Comparison of ENCODE assay signal across 16 cellular contexts in genomic region chr9:99003308-99003707, GRCh38. TPM values are rescaled to one million over a fixed set of nuclear protein-coding genes. Genes with fewer than 3 reads are reported as not detected.
"Had no signal": no experiment of that assay in that cellular context is flagged by ENCODE, and none has a peak within 500 bp of the region (broad histone marks: within the 10 kb centered on the region; RNA-seq: fewer than 3 reads in every experiment).

No MANE protein-coding gene starts in this region.

- H3K4me3 Mint-ChIP-seq: activated naive CD4-positive, alpha-beta T cell treated with anti-CD3 and anti-CD28 coated beads, Interleukin-2, amount 10 ng/mL, durations not matched to agents 7 days and 5 days; dendritic cell treated with granulocyte-macrophage colony-stimulating factor and Interleukin-4, amounts not matched to agents 40 ng/mL and 50 ng/mL, for 4 days; neural crest cell; T-helper 17 cell had no signal

- H3K36me3 Mint-ChIP-seq: activated naive CD4-positive, alpha-beta T cell treated with anti-CD3 and anti-CD28 coated beads, Interleukin-2, amount 10 ng/mL, durations not matched to agents 7 days and 5 days had no signal

- ATAC-seq: mucosa of descending colon, T-helper 17 cell had no signal

- DNase-seq: activated CD4-positive, alpha-beta T cell treated with anti-CD3 and anti-CD28 coated beads for 48 hours; activated effector memory CD4-positive, alpha-beta T cell treated with anti-CD3 and anti-CD28 coated beads, Interleukin-2, amount 50 U/mL, for 16 hours; activated naive CD4-positive, alpha-beta T cell treated with anti-CD3 and anti-CD28 coated beads, Interleukin-2, amount 10 ng/mL, durations not matched to agents 7 days and 5 days; amygdala; effector CD8-positive, alpha-beta T cell; foreskin melanocyte; glutamatergic neuron; hippocampal formation; mesendoderm; mucosa of descending colon; stimulated activated CD4-positive, alpha-beta T cell treated with anti-CD3 and anti-CD28 coated beads, Interleukin-2, amount 100 ng/mL, for 48 hours; stimulated activated naive CD4-positive, alpha-beta T cell treated with Interleukin-2 at 50 U/mL for 16 hours; T-helper 17 cell; thyroid gland had no signal

- H3K9me3 ChIP-seq: mucosa of descending colon, thyroid gland had no signal

- H3K27ac ChIP-seq: thyroid gland had no signal

- H3K27ac Mint-ChIP-seq: activated naive CD4-positive, alpha-beta T cell treated with anti-CD3 and anti-CD28 coated beads, Interleukin-2, amount 10 ng/mL, durations not matched to agents 7 days and 5 days; T-helper 17 cell had no signal

- H3K4me3 ChIP-seq: mucosa of descending colon, thyroid gland had no signal

- H3K36me3 ChIP-seq: thyroid gland had no signal

- H3K9me3 Mint-ChIP-seq: activated naive CD4-positive, alpha-beta T cell treated with anti-CD3 and anti-CD28 coated beads, Interleukin-2, amount 10 ng/mL, durations not matched to agents 7 days and 5 days; dendritic cell treated with granulocyte-macrophage colony-stimulating factor and Interleukin-4, amounts not matched to agents 40 ng/mL and 50 ng/mL, for 4 days; neural crest cell had no signal

- H3K27me3 ChIP-seq: thyroid gland had no signal

RNA-seq across cellular contexts. Expression of gene COL15A1, which starts 59.6 kb away (rescaled TPM):
- total RNA-seq: T-helper 17 cell had no signal
